25 cellular contexts compared by ENCODE assay signal in genomic region chr18:77205769-77206168, GRCh38. TPM values are rescaled to one million over a fixed set of nuclear protein-coding genes. Genes with fewer than 3 reads are reported as not detected.
"Had no signal": no experiment of that assay in that cellular context is flagged by ENCODE, and none has a peak within 500 bp of the region (broad histone marks: within the 10 kb centered on the region; RNA-seq: fewer than 3 reads in every experiment).

No MANE protein-coding gene starts in this region.

- H3K27me3 Mint-ChIP-seq: activated CD4-positive, alpha-beta T cell treated with anti-CD3 and anti-CD28 coated beads, Interleukin-2, amount 10 ng/mL, durations not matched to agents 7 days and 5 days; activated naive CD8-positive, alpha-beta T cell treated with anti-CD3 and anti-CD28 coated beads, Interleukin-2, amount 50 U/mL, for 24 hours had no signal

- H3K4me3 ChIP-seq: dorsolateral prefrontal cortex, right atrium auricular region, skin epidermis, stomach, testis, upper lobe of right lung had no signal

- H3K27ac Mint-ChIP-seq: activated CD8-positive, alpha-beta T cell treated with anti-CD3 and anti-CD28 coated beads, Interleukin-2, amount 10 ng/mL, durations not matched to agents 7 days and 5 days; activated naive CD4-positive, alpha-beta T cell treated with anti-CD3 and anti-CD28 coated beads, Interleukin-2, amount 10 ng/mL, durations not matched to agents 7 days and 5 days; activated naive CD8-positive, alpha-beta T cell treated with anti-CD3 and anti-CD28 coated beads, Interleukin-2, amount 50 U/mL, for 24 hours; activated T-cell treated with anti-CD3 and anti-CD28 coated beads, Interleukin-2, amount 50 U/mL, for 24 hours; stimulated activated effector memory CD8-positive, alpha-beta T cell treated with anti-CD3 and anti-CD28 coated beads, Interleukin-12 subunit alpha, Interleukin-12 subunit beta, amount 100 ng/mL, for 72 hours had no signal

- H3K36me3 ChIP-seq: brain microvascular endothelial cell, right atrium auricular region, stomach, upper lobe of right lung had no signal

- ATAC-seq: activated CD8-positive, alpha-beta T cell treated with anti-CD3 and anti-CD28 coated beads, Interleukin-2, amount 10 ng/mL, durations not matched to agents 7 days and 5 days; activated naive CD8-positive, alpha-beta T cell treated with anti-CD3 and anti-CD28 coated beads, Interleukin-2, amount 50 U/mL, for 24 hours; foreskin keratinocyte; left colon; stimulated activated effector memory CD8-positive, alpha-beta T cell treated with anti-CD3 and anti-CD28 coated beads, Interleukin-12 subunit alpha, Interleukin-12 subunit beta, amount 100 ng/mL, for 72 hours; upper lobe of right lung had no signal

- H3K9me3 ChIP-seq: right atrium auricular region, stomach, testis, upper lobe of right lung had no signal

- H3K4me3 Mint-ChIP-seq: activated CD4-positive, alpha-beta T cell treated with anti-CD3 and anti-CD28 coated beads, Interleukin-2, amount 10 ng/mL, durations not matched to agents 7 days and 5 days; activated CD8-positive, alpha-beta T cell treated with anti-CD3 and anti-CD28 coated beads, Interleukin-2, amount 10 ng/mL, durations not matched to agents 7 days and 5 days; activated naive CD4-positive, alpha-beta T cell treated with anti-CD3 and anti-CD28 coated beads, Interleukin-2, amount 10 ng/mL, durations not matched to agents 7 days and 5 days; activated naive CD8-positive, alpha-beta T cell treated with anti-CD3 and anti-CD28 coated beads, Interleukin-2, amount 50 U/mL, for 24 hours; activated T-cell treated with anti-CD3 and anti-CD28 coated beads, Interleukin-2, amount 50 U/mL, for 24 hours; stimulated activated effector memory CD8-positive, alpha-beta T cell treated with anti-CD3 and anti-CD28 coated beads, Interleukin-12 subunit alpha, Interleukin-12 subunit beta, amount 100 ng/mL, for 72 hours had no signal

- H3K9me3 Mint-ChIP-seq: activated CD4-positive, alpha-beta T cell treated with anti-CD3 and anti-CD28 coated beads, Interleukin-2, amount 10 ng/mL, durations not matched to agents 7 days and 5 days; activated naive CD4-positive, alpha-beta T cell treated with anti-CD3 and anti-CD28 coated beads, Interleukin-2, amount 10 ng/mL, durations not matched to agents 7 days and 5 days; activated naive CD8-positive, alpha-beta T cell treated with anti-CD3 and anti-CD28 coated beads, Interleukin-2, amount 50 U/mL, for 24 hours; activated T-cell treated with anti-CD3 and anti-CD28 coated beads, Interleukin-2, amount 50 U/mL, for 24 hours; stimulated activated effector memory CD8-positive, alpha-beta T cell treated with anti-CD3 and anti-CD28 coated beads, Interleukin-12 subunit alpha, Interleukin-12 subunit beta, amount 100 ng/mL, for 72 hours had no signal

- H3K27ac ChIP-seq: dorsolateral prefrontal cortex, foreskin keratinocyte had no signal

- DNase-seq: activated CD4-positive, alpha-beta T cell treated with anti-CD3 and anti-CD28 coated beads, Interleukin-2, amount 10 ng/mL, durations not matched to agents 7 days and 5 days; activated CD8-positive, alpha-beta T cell treated with anti-CD3 and anti-CD28 coated beads, Interleukin-2, amount 10 ng/mL, durations not matched to agents 7 days and 5 days; activated naive CD4-positive, alpha-beta T cell treated with anti-CD3 and anti-CD28 coated beads, Interleukin-2, amount 10 ng/mL, durations not matched to agents 7 days and 5 days; activated naive CD8-positive, alpha-beta T cell treated with anti-CD3 and anti-CD28 coated beads, Interleukin-2, amount 50 U/mL, for 24 hours; activated T-cell treated with anti-CD3 and anti-CD28 coated beads, Interleukin-2, amount 50 U/mL, for 24 hours; aorta; brain microvascular endothelial cell; central memory CD4-positive, alpha-beta T cell; dorsolateral prefrontal cortex; foreskin keratinocyte; glutamatergic neuron; islet precursor cell; left colon; mammary epithelial cell; occipital lobe; stimulated activated CD4-positive, alpha-beta T cell treated with anti-CD3 and anti-CD28 coated beads, Interleukin-15, amount 100 ng/mL, for 24 hours; stimulated activated CD4-positive, alpha-beta T cell treated with anti-CD3 and anti-CD28 coated beads, Interleukin-4, amount 100 ng/mL, for 24 hours; stomach; testis; upper lobe of right lung had no signal

- H3K36me3 Mint-ChIP-seq: activated naive CD4-positive, alpha-beta T cell treated with anti-CD3 and anti-CD28 coated beads, Interleukin-2, amount 10 ng/mL, durations not matched to agents 7 days and 5 days; stimulated activated effector memory CD8-positive, alpha-beta T cell treated with anti-CD3 and anti-CD28 coated beads, Interleukin-12 subunit alpha, Interleukin-12 subunit beta, amount 100 ng/mL, for 72 hours had no signal

- H3K27me3 ChIP-seq: brain microvascular endothelial cell, dorsolateral prefrontal cortex, foreskin keratinocyte, right atrium auricular region, stomach, testis, upper lobe of right lung had no signal

RNA-seq across cellular contexts. Expression of gene GALR1, which starts 43.9 kb away (rescaled TPM):
- total RNA-seq: activated CD4-positive, alpha-beta T cell treated with anti-CD3 and anti-CD28 coated beads, Interleukin-2, amount 10 ng/mL, durations not matched to agents 7 days and 5 days; activated CD8-positive, alpha-beta T cell treated with anti-CD3 and anti-CD28 coated beads, Interleukin-2, amount 10 ng/mL, durations not matched to agents 7 days and 5 days; fibroblast of lung; foreskin keratinocyte; mammary epithelial cell; myocyte had no signal
